32 cellular contexts compared by ENCODE assay signal in genomic region chr2:102179788-102180686, GRCh38. TPM values are rescaled to one million over a fixed set of nuclear protein-coding genes. Genes with fewer than 3 reads are reported as not detected.
"Had no signal": no experiment of that assay in that cellular context is flagged by ENCODE, and none has a peak within 500 bp of the region (broad histone marks: within the 10 kb centered on the region; RNA-seq: fewer than 3 reads in every experiment).

No MANE protein-coding gene starts in this region.

- FAIRE-seq: astrocyte, bronchial epithelial cell, frontal cortex had no signal

- DNase-seq: activated CD4-positive, alpha-beta T cell treated with anti-CD3 and anti-CD28 coated beads for 48 hours; activated CD4-positive, alpha-beta T cell treated with anti-CD3 and anti-CD28 coated beads, Interleukin-2, amount 50 U/mL, for 1 hour; activated CD4-positive, alpha-beta T cell treated with anti-CD3 and anti-CD28 coated beads, Interleukin-2, amount 50 U/mL, for 48 hours; activated CD8-positive, alpha-beta memory T cell treated with anti-CD3 and anti-CD28 coated beads for 24 hours; activated CD8-positive, alpha-beta T cell treated with anti-CD3 and anti-CD28 coated beads for 36 hours; activated effector memory CD4-positive, alpha-beta T cell treated with Interleukin-2 at 50 U/mL for 16 hours; activated gamma-delta T cell treated with Interleukin-2 at 50 U/mL for 16 hours; activated naive CD4-positive, alpha-beta T cell treated with anti-CD3 and anti-CD28 coated beads, Interleukin-2, amount 50 U/mL, for 16 hours; activated naive CD4-positive, alpha-beta T cell treated with Interleukin-2 at 50 U/mL for 16 hours; activated T-cell treated with anti-CD3 and anti-CD28 coated beads, Interleukin-2, amount 50 U/mL, for 4 hours; amniotic stem cell; anterior cingulate cortex; brain microvascular endothelial cell; dorsolateral prefrontal cortex; effector memory CD4-positive, alpha-beta T cell; endodermal cell; foreskin fibroblast; head of caudate nucleus; T-helper 1 cell; T-helper 17 cell; T1000; WERI-Rb-1 had no signal

- H3K9me3 Mint-ChIP-seq: activated CD8-positive, alpha-beta T cell treated with anti-CD3 and anti-CD28 coated beads for 36 hours; activated T-cell treated with anti-CD3 and anti-CD28 coated beads, Interleukin-2, amount 50 U/mL, for 4 hours; activated T-helper 17 cell treated with anti-CD3 and anti-CD28 coated beads, Interleukin-2, amount 50 U/mL, for 72 hours; central memory CD8-positive, alpha-beta T cell; dendritic cell treated with granulocyte-macrophage colony-stimulating factor and Interleukin-4, amounts not matched to agents 40 ng/mL and 50 ng/mL, for 4 days; endodermal cell; T-helper 2 cell treated with Interferon-gamma antibody and Interleukin-4, amounts not matched to agents 5 μg/mL and 100 μg/mL, for 36 hours had no signal

- ATAC-seq: activated CD8-positive, alpha-beta T cell treated with anti-CD3 and anti-CD28 coated beads for 36 hours; activated T-cell treated with anti-CD3 and anti-CD28 coated beads, Interleukin-2, amount 50 U/mL, for 4 hours; activated T-helper 17 cell treated with anti-CD3 and anti-CD28 coated beads, Interleukin-2, amount 50 U/mL, for 72 hours; esophagus mucosa; T-helper 17 cell had no signal

- H3K27me3 ChIP-seq: brain microvascular endothelial cell had no signal

- H3K27ac Mint-ChIP-seq: activated CD8-positive, alpha-beta T cell treated with anti-CD3 and anti-CD28 coated beads for 36 hours; activated naive CD8-positive, alpha-beta T cell; activated T-helper 17 cell treated with anti-CD3 and anti-CD28 coated beads, Interleukin-2, amount 50 U/mL, for 72 hours; dendritic cell treated with granulocyte-macrophage colony-stimulating factor and Interleukin-4, amounts not matched to agents 40 ng/mL and 50 ng/mL, for 4 days; endodermal cell; T-helper 17 cell; T-helper 2 cell treated with Interferon-gamma antibody and Interleukin-4, amounts not matched to agents 5 μg/mL and 100 μg/mL, for 36 hours had no signal

- H3K4me3 Mint-ChIP-seq: activated CD8-positive, alpha-beta T cell treated with anti-CD3 and anti-CD28 coated beads for 36 hours; activated naive CD8-positive, alpha-beta T cell; activated T-cell treated with anti-CD3 and anti-CD28 coated beads, Interleukin-2, amount 50 U/mL, for 4 hours; activated T-helper 17 cell treated with anti-CD3 and anti-CD28 coated beads, Interleukin-2, amount 50 U/mL, for 72 hours; central memory CD8-positive, alpha-beta T cell; dendritic cell treated with granulocyte-macrophage colony-stimulating factor and Interleukin-4, amounts not matched to agents 40 ng/mL and 50 ng/mL, for 4 days; endodermal cell; T-helper 17 cell; T-helper 2 cell treated with Interferon-gamma antibody and Interleukin-4, amounts not matched to agents 5 μg/mL and 100 μg/mL, for 36 hours had no signal

- H3K36me3 ChIP-seq: WERI-Rb-1 had no signal

- H3K4me3 ChIP-seq: coronary artery, dorsolateral prefrontal cortex had no signal

- H3K27me3 Mint-ChIP-seq: activated T-helper 17 cell treated with anti-CD3 and anti-CD28 coated beads, Interleukin-2, amount 50 U/mL, for 72 hours; dendritic cell treated with granulocyte-macrophage colony-stimulating factor and Interleukin-4, amounts not matched to agents 40 ng/mL and 50 ng/mL, for 4 days had no signal

- H3K27ac ChIP-seq: brain microvascular endothelial cell, coronary artery, dorsolateral prefrontal cortex, WERI-Rb-1 had no signal

- H3K4me1 Mint-ChIP-seq: central memory CD8-positive, alpha-beta T cell; endodermal cell had no signal

RNA-seq across cellular contexts. Expression of gene IL1RL2, which starts 6.8 kb away (rescaled TPM):
- total RNA-seq: activated CD8-positive, alpha-beta T cell treated with anti-CD3 and anti-CD28 coated beads for 36 hours; T-helper 17 cell had no signal
